13 cellular contexts compared by ENCODE assay signal in the genomic region with DNA sequence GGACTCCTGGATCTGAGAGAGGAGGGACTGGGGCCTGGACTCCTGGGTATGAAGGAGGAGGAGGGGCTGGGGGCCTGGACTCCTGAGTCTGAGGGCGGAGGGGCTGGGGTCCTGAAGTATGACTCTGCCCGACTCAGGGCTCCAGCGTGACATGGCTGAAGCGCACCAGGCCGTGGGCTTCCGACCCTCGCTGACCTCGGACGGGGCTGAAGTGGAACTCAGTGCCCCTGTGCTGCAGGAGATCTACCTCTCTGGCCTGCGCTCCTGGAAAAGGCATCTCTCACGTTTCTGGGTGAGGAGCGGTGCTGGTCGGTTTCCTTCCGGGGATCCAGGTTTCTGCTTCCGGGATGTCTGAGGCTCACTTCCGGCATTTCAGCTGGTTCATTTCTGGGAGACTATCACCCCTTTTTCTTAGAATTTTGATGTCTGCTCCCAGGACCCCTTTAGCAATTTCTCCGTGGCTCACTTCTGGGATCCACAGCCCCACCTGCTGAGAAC. TPM values are rescaled to one million over a fixed set of nuclear protein-coding genes. Genes with fewer than 3 reads are reported as not detected.
DNase-seq lines count a peak whose midpoint lies in the region; ATAC-seq and TF ChIP-seq lines count a peak whose summit lies in the region.
"Had no signal": no experiment of that assay in that cellular context is flagged by ENCODE, and none has a peak within 500 bp of the region (broad histone marks: within the 10 kb centered on the region; RNA-seq: fewer than 3 reads in every experiment).

No MANE protein-coding gene starts in this region.

- ATAC-seq in T-cell (replicated peaks in 1 of 4), result no peak
- ATAC-seq in HG03108 (IDR thresholded peaks at IDR 0.05; ENCODE audit: unreplicated experiment), result no peak
- ATAC-seq in GM18502 (IDR thresholded peaks at IDR 0.05; ENCODE audit: poor library complexity, unreplicated experiment), result no peak
- ATAC-seq: gastroesophageal sphincter had no signal

- peaks cover 13 to 26% of the 10 kb centered on the region in 2 donors for H3K27me3 Mint-ChIP-seq in T-cell
- H3K27me3 Mint-ChIP-seq in glutamatergic neuron (ENCODE audit: unreplicated experiment), result peaks cover 16% of the 10 kb centered on the region

- no peaks in the 10 kb centered on the region for H3K79me2 ChIP-seq in GM23248 (ENCODE audit: insufficient read depth)

- intact Hi-C loops in posterior cingulate gyrus (cut with DNase I), result loop anchor here (10.0 kb wide), 1 partner anchor 113 kb away; no protein-coding TSS in a partner anchor

- 0 out of 2 replicates have a peak, but pooled peaks cover 5% of the 10 kb centered on the region for H3F3A ChIP-seq in GM23248 (ENCODE audit: insufficient read depth)

- H3K4me2 ChIP-seq in GM23248 (ENCODE audit: unreplicated experiment), result no peak overlapping the region

- POLR2A ChIA-PET in T-cell (lab: Charles Lee), result interaction anchor here in 1 of 2 donors (0.5 kb wide), 1 partner anchor 505 kb away, joined by 5 read pairs; no protein-coding TSS in a partner anchor

- H3K36me3 Mint-ChIP-seq in T-cell (peaks cover 3% of the 10 kb centered on the region), glutamatergic neuron (ENCODE audit: unreplicated experiment) (no peaks in the 10 kb centered on the region)

- no peaks in the 10 kb centered on the region for H3K27me3 ChIP-seq in GM23248 (replicated peaks; ENCODE audit: insufficient read depth)

- no peaks in the 10 kb centered on the region for H3K36me3 ChIP-seq in GM23248 (ENCODE audit: low read depth)

- no peak overlapping the region for H3K27ac ChIP-seq in GM23248
- H3K27ac ChIP-seq: coronary artery had no signal

- DNase-seq in GM23248 (no peak), T-cell (no peak), glutamatergic neuron (no peak), posterior cingulate gyrus (peak in 6 of 10 donors; percentile 57 to 94 (median 66)), GM20000 (ENCODE audit: low spot score) (no peak)
- DNase-seq: DMS 273 treated with DMSO at 0.1 percent for 48 hours, SIG-M5 had no signal

- H3K9me3 Mint-ChIP-seq in T-cell (no peaks in the 10 kb centered on the region), glutamatergic neuron (ENCODE audit: unreplicated experiment) (peaks cover 16% of the 10 kb centered on the region)

- 65 to 77% methylated on average over 14 to 17 of the region's 17 CpGs for WGBS in GM23248 (ENCODE audit: low coverage in 1 of 2, low lambda C conversion rate in 2 of 2, missing lambda C conversion rate in 2 of 2), 2 experiments

- H2AFZ ChIP-seq in GM23248, result no peak overlapping the region

- H3K9me3 ChIP-seq in GM23248 (ENCODE audit: low read depth), result no peaks in the 10 kb centered on the region
- H3K9me3 ChIP-seq: gastroesophageal sphincter had no signal

- no peaks in the 10 kb centered on the region for H3K9me2 ChIP-seq in GM23248 (ENCODE audit: insufficient read depth)

- H3K4me3 Mint-ChIP-seq in T-cell (peak overlapping the region in 2 of 3 donors; percentile 9 to 82), glutamatergic neuron (ENCODE audit: unreplicated experiment) (peak overlapping the region; percentile 99)

- TF ChIP-seq CTCF in glutamatergic neuron (IDR thresholded peaks at IDR 0.05; ENCODE audit: partially characterized antibody, unreplicated experiment) (no peak), GM20000 (IDR thresholded peaks at IDR 0.05; ENCODE audit: extremely low read depth, missing control alignments) (no peak)

- no peaks in the 10 kb centered on the region for H4K20me1 ChIP-seq in GM23248 (ENCODE audit: insufficient read depth)

- peak overlapping the region; percentile 82 for H3K4me3 ChIP-seq in GM23248
- H3K4me3 ChIP-seq: lung had no signal

- CTCF ChIA-PET in T-cell (lab: Charles Lee), result no interaction called here

- H3K4me1 ChIP-seq in GM23248 (ENCODE audit: insufficient read depth), result 0 out of 2 replicates have a peak, but pooled peaks cover 4% of the 10 kb centered on the region

- H3K9ac ChIP-seq in GM23248, result no peak overlapping the region

- H3K27ac Mint-ChIP-seq in T-cell, result no peak overlapping the region
- peak overlapping the region; percentile 19 for H3K27ac Mint-ChIP-seq in glutamatergic neuron (ENCODE audit: unreplicated experiment)

- in situ Hi-C loops in GM23248 (cut with MboI), result no loop called here

- H3K4me1 Mint-ChIP-seq in T-cell (peaks cover 19 to 26% (median 25%) of the 10 kb centered on the region in 3 donors), glutamatergic neuron (ENCODE audit: low read depth, unreplicated experiment) (peaks cover 10% of the 10 kb centered on the region)

RNA-seq across cellular contexts. Expression of a gene that starts 1.2 kb away (rescaled TPM):
- 11.7 and 16.6 TPM in 2 replicates for total RNA-seq in GM23248 (2014; rRNA removed; shearing (Covaris generic))
- 14.3 and 16.8 TPM in 2 replicates for polyA plus RNA-seq in GM23248 (2016; fragmentation: Nextera tagmentation; extraction: Ambion mirVana)
- total RNA-seq in T-cell, result 1 to 10 TPM in 4 of 5 donors, not detected in 1; 1.4 to 2.2 (median 1.5) TPM
- 133 TPM for total RNA-seq in glutamatergic neuron (ENCODE audit: unreplicated experiment)
- total RNA-seq: MCF 10A had no signal

RNA-seq across cellular contexts. Expression of a gene that starts 2.8 kb away (rescaled TPM):
- 0.25 TPM in 1 of 2 replicates, not detected in the other for total RNA-seq in GM23248 (2014; rRNA removed; shearing (Covaris generic))
- 0.10 TPM in 1 of 2 replicates, not detected in the other for polyA plus RNA-seq in GM23248 (2016; fragmentation: Nextera tagmentation; extraction: Ambion mirVana)
- total RNA-seq in T-cell (1 to 10 TPM; 3.5 to 6.4 (median 5.6) TPM), glutamatergic neuron (ENCODE audit: unreplicated experiment) (3.2 TPM)

RNA-seq across cellular contexts. Expression of a gene that starts 15.1 kb away (rescaled TPM):
- total RNA-seq in GM23248 (2014; rRNA removed; shearing (Covaris generic)), result 192 and 225 TPM in 2 replicates
- polyA plus RNA-seq in GM23248 (2016; fragmentation: Nextera tagmentation; extraction: Ambion mirVana), result 164 and 173 TPM in 2 replicates
- 100 to 1,000 TPM in 3 of 5 donors, 10 to 100 TPM in 2; 72.0 to 116 (median 107) TPM for total RNA-seq in T-cell
- 177 TPM for total RNA-seq in glutamatergic neuron (ENCODE audit: unreplicated experiment)

RNA-seq across cellular contexts. Expression of a gene that starts 26.4 kb away (rescaled TPM):
- total RNA-seq in GM23248 (2014; rRNA removed; shearing (Covaris generic)), result 4.3 and 9.5 TPM in 2 replicates
- polyA plus RNA-seq in GM23248 (2016; fragmentation: Nextera tagmentation; extraction: Ambion mirVana), result 16.6 and 16.7 TPM in 2 replicates
- total RNA-seq in T-cell (10 to 100 TPM; 15.6 to 26.6 (median 24.1) TPM), glutamatergic neuron (ENCODE audit: unreplicated experiment) (7.5 TPM)

RNA-seq across cellular contexts. Expression of a gene that starts 26.5 kb away (rescaled TPM):
- 50.0 and 55.6 TPM in 2 replicates for total RNA-seq in GM23248 (2014; rRNA removed; shearing (Covaris generic))
- polyA plus RNA-seq in GM23248 (2016; fragmentation: Nextera tagmentation; extraction: Ambion mirVana), result 28.6 and 28.8 TPM in 2 replicates
- total RNA-seq in T-cell, result 100 to 1,000 TPM; 191 to 376 (median 350) TPM
- 40.1 TPM for total RNA-seq in glutamatergic neuron (ENCODE audit: unreplicated experiment)

Comparison
In these comparisons a context has a peak if more than half of its experiments do, and no peak if none do; other contexts are left out.
1. DNase-seq: peak in posterior cingulate gyrus (6 of 10); none in GM23248 (single experiment), T-cell (0 of 34), glutamatergic neuron (single experiment) and GM20000 (single experiment).